In the genomic region with DNA sequence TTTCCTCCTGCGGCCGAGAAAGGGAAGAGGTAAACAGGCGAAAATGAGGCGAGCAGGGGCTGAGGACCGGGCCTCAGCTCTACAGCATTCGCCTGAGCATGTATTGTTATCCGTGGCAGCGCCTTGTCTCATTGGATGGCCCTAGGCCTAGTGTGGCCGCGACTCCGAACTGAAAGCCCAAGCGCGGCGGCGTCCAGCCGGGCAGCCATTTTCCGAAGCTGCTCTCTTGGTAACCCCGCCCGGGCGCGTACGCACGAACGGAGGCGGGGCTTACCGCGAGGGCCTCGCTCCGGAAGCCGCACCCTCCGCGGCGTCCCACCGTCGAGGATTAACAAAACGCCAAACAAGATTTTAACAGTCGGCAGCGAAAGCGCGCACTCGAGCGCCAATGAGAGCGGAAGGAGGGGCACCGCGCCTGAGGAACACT, we compare ENCODE assay signal across 8 cellular contexts. TPM values are rescaled to one million over a fixed set of nuclear protein-coding genes. Genes with fewer than 3 reads are reported as not detected.
DNase-seq lines count a peak whose midpoint lies in the region; TF ChIP-seq lines count a peak whose summit lies in the region.

No MANE protein-coding gene starts in this region.

- peaks cover 8% of the 10 kb centered on the region for H3K36me3 Mint-ChIP-seq in T-helper 1 cell treated with Interleukin-12 subunit alpha and Interleukin-12 subunit beta and Interleukin-4 antibody, amounts not matched to agents 30 μg/mL and 1 μg/mL, for 36 hours (ENCODE audit: low read depth)
- H3K36me3 Mint-ChIP-seq in MCF 10A (ENCODE audit: insufficient read depth, unreplicated experiment) = peaks cover 7% of the 10 kb centered on the region

- H3K27ac ChIP-seq in layer of hippocampus (ENCODE audit: low read depth, low read length) = peak overlapping the region; percentile 96

- H3K27me3 ChIP-seq in layer of hippocampus (ENCODE audit: control insufficient read depth, insufficient read depth, low read length) = no peaks in the 10 kb centered on the region

- H3K4me1 Mint-ChIP-seq in T-helper 1 cell treated with Interleukin-12 subunit alpha and Interleukin-12 subunit beta and Interleukin-4 antibody, amounts not matched to agents 30 μg/mL and 1 μg/mL, for 36 hours (ENCODE audit: low read depth) = peaks cover 30% of the 10 kb centered on the region
- H3K4me1 Mint-ChIP-seq in MCF 10A (ENCODE audit: insufficient read depth, unreplicated experiment) = peaks cover 22% of the 10 kb centered on the region

- peak overlapping the region; percentile 87 for H3K4me3 Mint-ChIP-seq in T-helper 1 cell treated with Interleukin-12 subunit alpha and Interleukin-12 subunit beta and Interleukin-4 antibody, amounts not matched to agents 30 μg/mL and 1 μg/mL, for 36 hours
- peak overlapping the region; percentile 69 for H3K4me3 Mint-ChIP-seq in MCF 10A (ENCODE audit: unreplicated experiment)

- CTCF ChIA-PET in HEK293T (lab: Yijun Ruan, JAX) = no interaction called here
- CTCF ChIA-PET in MCF 10A (lab: Yijun Ruan, JAX) = interaction anchor here (0.6 to 2.5 kb wide), 5 partner anchors 34 to 338 kb away, joined by 3 to 18 read pairs (median 4); no protein-coding TSS in a partner anchor

- peak; percentile 100 for DNase-seq in COLO668 (lab: John Stamatoyannopoulos, UW; ENCODE audit: unreplicated experiment)
- no peak for DNase-seq in HEK293T (ENCODE audit: extremely low spot score)
- no peak for DNase-seq in MCF 10A (ENCODE audit: unreplicated experiment)
- peak; percentile 93 to 97 for DNase-seq in stimulated activated CD4-positive, alpha-beta T cell treated with anti-CD3 and anti-CD28 coated beads, Interleukin-4, amount 100 ng/mL, for 4 hours
- no peak for DNase-seq in GM10266 (ENCODE audit: extremely low spot score)
- DNase-seq in NCI-H1694 treated with DMSO at 0.1 percent for 48 hours (lab: John Stamatoyannopoulos, UW) = no peak

- intact Hi-C loops in MCF 10A (cut with micrococcal nuclease) = loop anchor here (5.0 kb wide), 1 partner anchor 251 kb away; the partner anchor contains the start of gene DOCK7

- H3K27me3 Mint-ChIP-seq in T-helper 1 cell treated with Interleukin-12 subunit alpha and Interleukin-12 subunit beta and Interleukin-4 antibody, amounts not matched to agents 30 μg/mL and 1 μg/mL, for 36 hours (ENCODE audit: low read depth) = no peaks in the 10 kb centered on the region
- no peaks in the 10 kb centered on the region for H3K27me3 Mint-ChIP-seq in MCF 10A (ENCODE audit: insufficient read depth, unreplicated experiment)

- TF ChIP-seq CTCF in MCF 10A (IDR thresholded peaks at IDR 0.05; ENCODE audit: unreplicated experiment) = no peak
- TF ChIP-seq CTCF in GM10266 (IDR thresholded peaks at IDR 0.05; ENCODE audit: control insufficient read depth, insufficient read depth, low read depth, missing control alignments) = no peak

- H3K9me3 Mint-ChIP-seq in T-helper 1 cell treated with Interleukin-12 subunit alpha and Interleukin-12 subunit beta and Interleukin-4 antibody, amounts not matched to agents 30 μg/mL and 1 μg/mL, for 36 hours = no peaks in the 10 kb centered on the region
- no peaks in the 10 kb centered on the region for H3K9me3 Mint-ChIP-seq in MCF 10A (ENCODE audit: unreplicated experiment)

- BruUV-seq in MCF 10A (replicated peaks; lab: Mats Ljungman, UMichigan) = no TSS peak

- H3K27ac Mint-ChIP-seq in T-helper 1 cell treated with Interleukin-12 subunit alpha and Interleukin-12 subunit beta and Interleukin-4 antibody, amounts not matched to agents 30 μg/mL and 1 μg/mL, for 36 hours = peak overlapping the region; percentile 98
- peak overlapping the region; percentile 100 for H3K27ac Mint-ChIP-seq in MCF 10A (ENCODE audit: low read depth, unreplicated experiment)

- POLR2A ChIA-PET in HEK293T (lab: Yijun Ruan, JAX) = interaction anchor here (0.7 to 1.9 kb wide), 14 partner anchors 9 to 260 kb away, joined by 3 to 23 read pairs (median 4); no protein-coding TSS in a partner anchor
- POLR2A ChIA-PET in MCF 10A (lab: Yijun Ruan, JAX) = interaction anchor here (0.7 to 3.1 kb wide), 18 partner anchors 8 to 345 kb away, joined by 3 to 28 read pairs (median 4); no protein-coding TSS in a partner anchor

TF ChIP-seq in HEK293T, 16 proteins besides CTCF, POLR2A, EP300 and RAD21:
- TF ChIP-seq SP1 (IDR thresholded peaks at IDR 0.05) = no peak
- TF ChIP-seq ZNF384 (IDR thresholded peaks at IDR 0.05) = no peak
- TF ChIP-seq FOXM1 (IDR thresholded peaks at IDR 0.05; ENCODE audit: borderline replicate concordance) = no peak
- peak; percentile 37; the same call in 1 of the 2 replicates for TF ChIP-seq ARNT (IDR thresholded peaks at IDR 0.05)
- no peak for TF ChIP-seq LEF1 (IDR thresholded peaks at IDR 0.05; ENCODE audit: borderline replicate concordance)
- no peak for TF ChIP-seq CTBP1 (IDR thresholded peaks at IDR 0.05; ENCODE audit: borderline replicate concordance)
- TF ChIP-seq ELF4 (IDR thresholded peaks at IDR 0.05) = peak; percentile 91
- TF ChIP-seq SUZ12 (IDR thresholded peaks at IDR 0.05) = no peak
- TF ChIP-seq TARDBP (IDR thresholded peaks at IDR 0.05) = no peak
- no peak for TF ChIP-seq L3MBTL2 (conservative IDR thresholded peaks at IDR 0.05)
- TF ChIP-seq NFRKB (IDR thresholded peaks at IDR 0.05) = peak; percentile 88
- no peak for TF ChIP-seq HDGF (IDR thresholded peaks at IDR 0.05; ENCODE audit: borderline replicate concordance)

RNA-seq across cellular contexts. Expression of gene USP1, which starts 0.8 kb away (rescaled TPM):
- total RNA-seq in MCF 10A (2022) = 32.8 and 47.2 TPM in 2 replicates

Comparison
In these comparisons a context has a peak if more than half of its experiments do, and no peak if none do; other contexts are left out.
1. DNase-seq: peak in COLO668 (single experiment) and stimulated activated CD4-positive, alpha-beta T cell treated with anti-CD3 and anti-CD28 coated beads, Interleukin-4, amount 100 ng/mL, for 4 hours (2 of 2); none in HEK293T (single experiment), MCF 10A (single experiment), GM10266 (single experiment) and NCI-H1694 treated with DMSO at 0.1 percent for 48 hours (single experiment).